ENCODE assay signal across 12 cellular contexts in genomic region chr17:68491864-68492263, GRCh38. TPM values are rescaled to one million over a fixed set of nuclear protein-coding genes. Genes with fewer than 3 reads are reported as not detected.
DNase-seq lines count a peak whose midpoint lies in the region; ATAC-seq, FAIRE-seq and TF ChIP-seq lines count a peak whose summit lies in the region.
"Had no signal": no experiment of that assay in that cellular context is flagged by ENCODE, and none has a peak within 500 bp of the region (broad histone marks: within the 10 kb centered on the region; RNA-seq: fewer than 3 reads in every experiment).

No MANE protein-coding gene starts in this region.

- no peaks in the 10 kb centered on the region for H3K36me3 Mint-ChIP-seq in nephron (ENCODE audit: low read depth)
- H3K36me3 Mint-ChIP-seq in T-helper 2 cell treated with Interferon-gamma antibody and Interleukin-4, amounts not matched to agents 5 μg/mL and 100 μg/mL, for 36 hours (ENCODE audit: low read depth) = no peaks in the 10 kb centered on the region

- H2BK20ac ChIP-seq in H1 (ENCODE audit: low read length) = no peak overlapping the region

- H3K4me1 Mint-ChIP-seq in nephron = peaks cover 15% of the 10 kb centered on the region
- H3K4me1 Mint-ChIP-seq in T-helper 2 cell treated with Interferon-gamma antibody and Interleukin-4, amounts not matched to agents 5 μg/mL and 100 μg/mL, for 36 hours (ENCODE audit: low read depth) = peaks cover 14% of the 10 kb centered on the region

- 0 out of 2 replicates have a peak overlapping the region, but pooled peaks have one; percentile 31 for H2AFZ ChIP-seq in H1 (ENCODE audit: low read length)

- peak overlapping the region; percentile 28 to 87 (median 77); a peak in 21 of 22 replicates for H3K4me2 ChIP-seq in BLaER1 treated with 17β-estradiol and CSF1 and Interleukin-3, amounts not matched to agents 10 nM and 100 nM
- H3K4me2 ChIP-seq in H1 (ENCODE audit: insufficient read depth in 1 of 2, low read depth in 2 of 2, low read length in 2 of 2) = no peak overlapping the region

- TF ChIP-seq EP300 in H1 (IDR thresholded peaks at IDR 0.05; ENCODE audit: borderline replicate concordance in 1 of 2, low read depth in 2 of 2, low read length in 2 of 2) = no peak

- POLR2A ChIA-PET in H1 (lab: Charles Lee; ENCODE audit: partially characterized antibody) = no interaction called here

- peaks cover 0 to 5% (median 0%) of the 10 kb centered on the region in 11 experiments; a peak in 1 of 22 replicates for H3K9me3 ChIP-seq in BLaER1 treated with 17β-estradiol and CSF1 and Interleukin-3, amounts not matched to agents 10 nM and 100 nM (replicated peaks in 1 of 11)
- H3K9me3 ChIP-seq in H1 (ENCODE audit: insufficient read depth in 2 of 2, low read depth in 1 of 2, low read length in 1 of 2) = peaks cover 0 to 5% of the 10 kb centered on the region in 2 experiments; a peak in 1 of 4 replicates

- no peak overlapping the region for H4K5ac ChIP-seq in H1 (ENCODE audit: insufficient read length, low read depth, low read length)

- H3K4ac ChIP-seq in H1 (replicated peaks; ENCODE audit: insufficient read length, low read depth, low read length) = no peak overlapping the region

- H3K9ac ChIP-seq in BLaER1 treated with 17β-estradiol and CSF1 and Interleukin-3, amounts not matched to agents 10 nM and 100 nM = peak overlapping the region in 6 of 11 experiments; percentile 6 to 60 (median 44); a peak in 7 of 22 replicates
- H3K9ac ChIP-seq in H1 (replicated peaks in 1 of 4; ENCODE audit: extremely low read depth in 1 of 4, low read depth in 3 of 4, low read length in 3 of 4) = no peak overlapping the region

- DNase-seq in NCI-H2171 treated with DMSO at 0.1 percent for 48 hours (lab: John Stamatoyannopoulos, UW) (peak; percentile 67), H1 (ENCODE audit: low read depth in 1 of 2, low spot score in 2 of 2) (no peak)
- DNase-seq in activated effector memory CD4-positive, alpha-beta T cell treated with anti-CD3 and anti-CD28 coated beads, Interleukin-2, amount 50 U/mL, for 16 hours = no peak
- DNase-seq in T-helper 2 cell treated with Interferon-gamma antibody and Interleukin-4, amounts not matched to agents 5 μg/mL and 100 μg/mL, for 36 hours (ENCODE audit: low spot score) = no peak
- DNase-seq: NCI-H748 treated with DMSO at 0.1 percent for 48 hours had no signal

- no peaks in the 10 kb centered on the region for H3K36me3 ChIP-seq in BLaER1 treated with 17β-estradiol and CSF1 and Interleukin-3, amounts not matched to agents 10 nM and 100 nM
- no peaks in the 10 kb centered on the region for H3K36me3 ChIP-seq in H1 (ENCODE audit: control insufficient read depth in 2 of 4, insufficient read depth in 4 of 4, low read length in 3 of 4)

- H2BK12ac ChIP-seq in H1 (ENCODE audit: low read depth, low read length) = no peak overlapping the region

- WGBS in H1 (ENCODE audit: extremely low coverage in 1 of 2, insufficient coverage in 1 of 2, insufficient read length in 1 of 2, insufficient replicate concordance in 2 of 2, low coverage in 1 of 2, low lambda C conversion rate in 2 of 2, missing lambda C conversion rate in 1 of 2), 2 experiments = 89% methylated on average over 8 of the region's 8 CpGs; no CpG with 5 or more reads in 1 of the 2 experiments

- no peaks in the 10 kb centered on the region for H3K9me3 Mint-ChIP-seq in nephron
- no peaks in the 10 kb centered on the region for H3K9me3 Mint-ChIP-seq in T-helper 2 cell treated with Interferon-gamma antibody and Interleukin-4, amounts not matched to agents 5 μg/mL and 100 μg/mL, for 36 hours
- H3K9me3 Mint-ChIP-seq: activated T-helper 17 cell treated with anti-CD3 and anti-CD28 coated beads, Interleukin-2, amount 50 U/mL, for 72 hours had no signal

- H3K23me2 ChIP-seq in H1 (ENCODE audit: low read depth, low read length) = no peaks in the 10 kb centered on the region

- peak overlapping the region in 1 of 3 experiments; percentile 8 for H3K4me3 Mint-ChIP-seq in nephron
- H3K4me3 Mint-ChIP-seq in T-helper 2 cell treated with Interferon-gamma antibody and Interleukin-4, amounts not matched to agents 5 μg/mL and 100 μg/mL, for 36 hours = no peak overlapping the region
- H3K4me3 Mint-ChIP-seq: activated T-helper 17 cell treated with anti-CD3 and anti-CD28 coated beads, Interleukin-2, amount 50 U/mL, for 72 hours had no signal

- no peaks in the 10 kb centered on the region for H4K20me1 ChIP-seq in BLaER1 treated with 17β-estradiol and CSF1 and Interleukin-3, amounts not matched to agents 10 nM and 100 nM
- no peaks in the 10 kb centered on the region for H4K20me1 ChIP-seq in H1 (replicated peaks in 1 of 2; ENCODE audit: control insufficient read depth in 1 of 2, insufficient read depth in 2 of 2, low read length in 2 of 2)

- no peak for TF ChIP-seq CTCF in H1 (IDR thresholded peaks at IDR 0.05; ENCODE audit: control extremely low read depth in 1 of 3, insufficient read depth in 1 of 3, low read depth in 1 of 3, low read length in 3 of 3)
- no peak for TF ChIP-seq CTCF in nephron (IDR thresholded peaks at IDR 0.05; ENCODE audit: unreplicated experiment in 3 of 3)

- no peak for FAIRE-seq in H1 (lab: Jason Lieb, UNC)
- FAIRE-seq: frontal cortex, H54 had no signal

- no peak overlapping the region for H2BK15ac ChIP-seq in H1 (ENCODE audit: low read length)

- H3K79me1 ChIP-seq in H1 (ENCODE audit: low read depth, low read length) = no peaks in the 10 kb centered on the region

- H4K8ac ChIP-seq in H1 (ENCODE audit: extremely low read depth, insufficient read depth, low read length) = no peak overlapping the region

- no peaks in the 10 kb centered on the region for H3K79me2 ChIP-seq in H1 (ENCODE audit: control insufficient read depth in 1 of 2, insufficient read depth in 2 of 2, low read length in 2 of 2)

- H3K23ac ChIP-seq in H1 (ENCODE audit: insufficient read length) = no peak overlapping the region

- peaks cover 16% of the 10 kb centered on the region for H3K27me3 Mint-ChIP-seq in nephron (ENCODE audit: low read depth)
- H3K27me3 Mint-ChIP-seq in T-helper 2 cell treated with Interferon-gamma antibody and Interleukin-4, amounts not matched to agents 5 μg/mL and 100 μg/mL, for 36 hours (ENCODE audit: low read depth) = peaks cover 2% of the 10 kb centered on the region
- H3K27me3 Mint-ChIP-seq: activated T-helper 17 cell treated with anti-CD3 and anti-CD28 coated beads, Interleukin-2, amount 50 U/mL, for 72 hours had no signal

- peaks cover 24 to 66% (median 43%) of the 10 kb centered on the region in 10 experiments for H3K4me1 ChIP-seq in BLaER1 treated with 17β-estradiol and CSF1 and Interleukin-3, amounts not matched to agents 10 nM and 100 nM
- H3K4me1 ChIP-seq in H1 (replicated peaks in 1 of 4; ENCODE audit: control insufficient read depth in 3 of 4, insufficient read depth in 4 of 4, low read length in 3 of 4) = no peaks in the 10 kb centered on the region

- H4K91ac ChIP-seq in H1 (replicated peaks; ENCODE audit: insufficient read length, low read length) = no peak overlapping the region

- no peak overlapping the region for H2BK120ac ChIP-seq in H1 (replicated peaks; ENCODE audit: low read depth, low read length)

- no peak overlapping the region for H3K4me3 ChIP-seq in BLaER1 treated with 17β-estradiol and CSF1 and Interleukin-3, amounts not matched to agents 10 nM and 100 nM
- H3K4me3 ChIP-seq in H1 (ENCODE audit: extremely low read depth in 1 of 4, insufficient read depth in 2 of 4, low read depth in 3 of 4, low read length in 4 of 4) = no peak overlapping the region

- no peak overlapping the region for H3K18ac ChIP-seq in H1 (ENCODE audit: extremely low read depth, low read length)

- no peak for TF ChIP-seq RAD21 in H1 (IDR thresholded peaks at IDR 0.05 in 1 of 2, conservative IDR thresholded peaks at IDR 0.05 in 1 of 2; ENCODE audit: low read depth in 2 of 2, low read length in 2 of 2)

- no peak overlapping the region for H2AK5ac ChIP-seq in H1 (ENCODE audit: low read depth, low read length)

- CTCF ChIA-PET in H1 (lab: Charles Lee; ENCODE audit: partially characterized antibody) = interaction anchor here (0.8 to 1.4 kb wide), 2 partner anchors 26 to 28 kb away, joined by 3 to 6 read pairs; no protein-coding TSS in a partner anchor

- H3K14ac ChIP-seq in H1 (ENCODE audit: insufficient read length) = no peak overlapping the region

- no peak overlapping the region for H3K56ac ChIP-seq in H1 (replicated peaks; ENCODE audit: insufficient read length, low read depth, low read length)

- no peak overlapping the region for H2BK5ac ChIP-seq in H1 (ENCODE audit: low read depth, low read length)

- peak overlapping the region; percentile 8 to 37 (median 24) for H3K27ac Mint-ChIP-seq in nephron
- no peak overlapping the region for H3K27ac Mint-ChIP-seq in T-helper 2 cell treated with Interferon-gamma antibody and Interleukin-4, amounts not matched to agents 5 μg/mL and 100 μg/mL, for 36 hours
- H3K27ac Mint-ChIP-seq: activated T-helper 17 cell treated with anti-CD3 and anti-CD28 coated beads, Interleukin-2, amount 50 U/mL, for 72 hours had no signal

- peak overlapping the region in 8 of 11 experiments; percentile 34 to 78 (median 62); a peak in 16 of 22 replicates for H3K27ac ChIP-seq in BLaER1 treated with 17β-estradiol and CSF1 and Interleukin-3, amounts not matched to agents 10 nM and 100 nM
- no peak overlapping the region for H3K27ac ChIP-seq in H1 (ENCODE audit: low read depth, low read length)

- no peak for TF ChIP-seq POLR2A in H1 (IDR thresholded peaks at IDR 0.05; ENCODE audit: control extremely low read depth in 1 of 2, low read depth in 2 of 2, low read length in 2 of 2)

- ATAC-seq in GM19351 (IDR thresholded peaks at IDR 0.05; ENCODE audit: unreplicated experiment) (no peak), GM18520 (IDR thresholded peaks at IDR 0.05; ENCODE audit: unreplicated experiment) (no peak)
- ATAC-seq: activated T-helper 17 cell treated with anti-CD3 and anti-CD28 coated beads, Interleukin-2, amount 50 U/mL, for 72 hours had no signal

- no peaks in the 10 kb centered on the region for H3K27me3 ChIP-seq in BLaER1 treated with 17β-estradiol and CSF1 and Interleukin-3, amounts not matched to agents 10 nM and 100 nM
- H3K27me3 ChIP-seq in H1 (replicated peaks in 1 of 4; ENCODE audit: control insufficient read depth in 3 of 4, extremely low read depth in 1 of 4, insufficient read depth in 3 of 4, low read length in 3 of 4) = no peaks in the 10 kb centered on the region; a peak in 1 of 7 replicates

RNA-seq across cellular contexts. Expression of gene PRKAR1A, which starts 20.4 kb away (rescaled TPM):
- 147 and 149 TPM in 2 replicates for total RNA-seq in H1 (2021; fragmentation: NEBNext Ultra II Directional; extraction: Animal tissue kit (Norgen Biotek cat#: 25700))
- 39.3 and 41.7 TPM in 2 replicates for polyA plus RNA-seq in H1 (2011; rRNA removed)
- polyA plus RNA-seq in H1 (2011; cell fraction: cytosol; rRNA removed) = 97.8 TPM
- 71.6 TPM for polyA plus RNA-seq in H1 (2011; cell fraction: nucleus; rRNA removed)
- polyA plus RNA-seq in H1 (2012, experiment 1 of 2) = 130 to 145 TPM (median 136 TPM) in 4 replicates
- 18.5 TPM for polyA plus RNA-seq in H1 (2012, experiment 2 of 2)
- polyA plus RNA-seq in H1 (2013, experiment 1 of 2) = 54.5 TPM
- polyA plus RNA-seq in H1 (2013, experiment 2 of 2) = 56.0 TPM
- polyA minus RNA-seq in H1 (2011; rRNA and poly(A)+ RNA removed) = 106 and 131 TPM in 2 replicates
- 176 TPM for polyA minus RNA-seq in H1 (2011; cell fraction: cytosol; rRNA and poly(A)+ RNA removed)
- polyA minus RNA-seq in H1 (2011; cell fraction: nucleus; rRNA and poly(A)+ RNA removed) = 124 TPM

RNA-seq across cellular contexts. Expression of gene WIPI1, which starts 34.6 kb away (rescaled TPM):
- total RNA-seq in H1 (2021; fragmentation: NEBNext Ultra II Directional; extraction: Animal tissue kit (Norgen Biotek cat#: 25700)) = 14.4 and 17.4 TPM in 2 replicates
- 15.5 and 16.6 TPM in 2 replicates for polyA plus RNA-seq in H1 (2011; rRNA removed)
- 21.5 TPM for polyA plus RNA-seq in H1 (2011; cell fraction: cytosol; rRNA removed)
- polyA plus RNA-seq in H1 (2011; cell fraction: nucleus; rRNA removed) = 24.8 TPM
- 15.9 to 18.8 TPM (median 17.5 TPM) in 4 replicates for polyA plus RNA-seq in H1 (2012, experiment 1 of 2)
- 8.6 TPM for polyA plus RNA-seq in H1 (2012, experiment 2 of 2)
- polyA plus RNA-seq in H1 (2013, experiment 1 of 2) = 15.9 TPM
- 17.0 TPM for polyA plus RNA-seq in H1 (2013, experiment 2 of 2)
- 21.9 and 24.0 TPM in 2 replicates for polyA minus RNA-seq in H1 (2011; rRNA and poly(A)+ RNA removed)
- polyA minus RNA-seq in H1 (2011; cell fraction: cytosol; rRNA and poly(A)+ RNA removed) = 15.6 TPM
- polyA minus RNA-seq in H1 (2011; cell fraction: nucleus; rRNA and poly(A)+ RNA removed) = 32.8 TPM

Comparison
In these comparisons a context has a peak if more than half of its experiments do, and no peak if none do; other contexts are left out.
1. H3K4me2 ChIP-seq: peak in BLaER1 treated with 17β-estradiol and CSF1 and Interleukin-3, amounts not matched to agents 10 nM and 100 nM (11 of 11); none in H1 (0 of 2).
2. H3K9ac ChIP-seq: peak in BLaER1 treated with 17β-estradiol and CSF1 and Interleukin-3, amounts not matched to agents 10 nM and 100 nM (6 of 11); none in H1 (0 of 4).